In genomic region chr4:164526916-164527315, GRCh38 we compare ENCODE assay signal across 14 cellular contexts.
DNase-seq lines count a peak whose midpoint lies in the region; ATAC-seq and TF ChIP-seq lines count a peak whose summit lies in the region.
"Had no signal": no experiment of that assay in that cellular context is flagged by ENCODE, and none has a peak within 500 bp of the region (broad histone marks: within the 10 kb centered on the region; RNA-seq: fewer than 3 reads in every experiment).

No MANE protein-coding gene starts in this region.

- H3K9me3 ChIP-seq in HUES64 (ENCODE audit: insufficient read depth, low read depth, low read length) = peaks cover 9% of the 10 kb centered on the region; the same call in 1 of the 2 replicates
- H3K9me3 ChIP-seq: BLaER1 treated with 17β-estradiol and CSF1 and Interleukin-3, amounts not matched to agents 10 nM and 100 nM had no signal

- H2AFZ ChIP-seq in GM23338 = no peak overlapping the region

- no peaks in the 10 kb centered on the region for H3K79me2 ChIP-seq in GM23338 (replicated peaks; ENCODE audit: insufficient read depth)

- H3K27ac ChIP-seq in GM23338 (ENCODE audit: low read depth) (peak overlapping the region; percentile 41), HUES64 (ENCODE audit: low read depth, low read length) (peak overlapping the region; percentile 34; the same call in 1 of the 2 replicates)
- H3K27ac ChIP-seq: BLaER1 treated with 17β-estradiol and CSF1 and Interleukin-3, amounts not matched to agents 10 nM and 100 nM had no signal

- CTCF ChIA-PET in WTC11 (lab: Charles Lee) = no interaction called here

- H3K4me1 Mint-ChIP-seq in GM23338 (peaks cover 45% of the 10 kb centered on the region), WTC11 (peaks cover 58% of the 10 kb centered on the region), neural crest cell (peaks cover 35% of the 10 kb centered on the region)
- H3K4me1 Mint-ChIP-seq: CD4-positive, CD25-positive, alpha-beta regulatory T cell had no signal

- no peaks in the 10 kb centered on the region for H3F3A ChIP-seq in GM23338 (replicated peaks; ENCODE audit: low read depth)

- H3K36me3 Mint-ChIP-seq in GM23338 (ENCODE audit: low read depth) (peaks cover 15% of the 10 kb centered on the region), WTC11 (peaks cover 6% of the 10 kb centered on the region), neural crest cell (ENCODE audit: low read depth) (no peaks in the 10 kb centered on the region)
- H3K36me3 Mint-ChIP-seq: CD4-positive, CD25-positive, alpha-beta regulatory T cell had no signal

- peaks cover 12% of the 10 kb centered on the region; the same call in 1 of the 2 replicates for H3K9me2 ChIP-seq in GM23338 (ENCODE audit: insufficient read depth)

- 74% methylated on average over 2 of the region's 3 CpGs for WGBS in HUES64

- ATAC-seq in GM23338 = peak; percentile 71
- no peak; the same call in 1 of the 2 replicates for ATAC-seq in WTC11
- ATAC-seq: GM12878 had no signal

- H3K4me3 ChIP-seq in GM23338 = no peak overlapping the region
- H3K4me3 ChIP-seq in HUES64 (ENCODE audit: low read length) = no peak overlapping the region
- no peak overlapping the region for H3K4me3 ChIP-seq in H7 (ENCODE audit: insufficient read depth, low read depth, low read length)
- H3K4me3 ChIP-seq: BLaER1 treated with 17β-estradiol and CSF1 and Interleukin-3, amounts not matched to agents 10 nM and 100 nM; GM12878 had no signal

- no peak overlapping the region; the same call in 1 of the 2 replicates for H3K4me2 ChIP-seq in GM23338
- H3K4me2 ChIP-seq: BLaER1 treated with 17β-estradiol and CSF1 and Interleukin-3, amounts not matched to agents 10 nM and 100 nM had no signal

- H3K4me3 Mint-ChIP-seq in GM23338 = no peak overlapping the region
- no peak overlapping the region for H3K4me3 Mint-ChIP-seq in WTC11
- no peak overlapping the region for H3K4me3 Mint-ChIP-seq in neural crest cell
- H3K4me3 Mint-ChIP-seq: CD4-positive, CD25-positive, alpha-beta regulatory T cell had no signal

- H3K9me3 Mint-ChIP-seq in GM23338 (peaks cover 12% of the 10 kb centered on the region; the same call in 2 of the 3 replicates), WTC11 (peaks cover 15% of the 10 kb centered on the region), neural crest cell (no peaks in the 10 kb centered on the region)

- no peak overlapping the region; the same call in 1 of the 2 replicates for H3K9ac ChIP-seq in HUES64 (ENCODE audit: low read depth, low read length)
- H3K9ac ChIP-seq: BLaER1 treated with 17β-estradiol and CSF1 and Interleukin-3, amounts not matched to agents 10 nM and 100 nM had no signal

- H3K27me3 ChIP-seq in GM23338 (ENCODE audit: insufficient read depth) = no peaks in the 10 kb centered on the region
- no peaks in the 10 kb centered on the region for H3K27me3 ChIP-seq in HUES64 (ENCODE audit: insufficient read depth, low read length)
- no peaks in the 10 kb centered on the region for H3K27me3 ChIP-seq in H7 (ENCODE audit: control insufficient read depth, insufficient read depth, low read length)
- H3K27me3 ChIP-seq: BLaER1 treated with 17β-estradiol and CSF1 and Interleukin-3, amounts not matched to agents 10 nM and 100 nM had no signal

- TF ChIP-seq CTCF in GM23338 (conservative IDR thresholded peaks at IDR 0.05; ENCODE audit: low read depth in 2 of 2) (no peak), WTC11 (IDR thresholded peaks at IDR 0.05) (no peak), neural crest cell (conservative IDR thresholded peaks at IDR 0.05) (no peak)

- H3K27me3 Mint-ChIP-seq in GM23338 (ENCODE audit: insufficient read depth, low read depth, poor library complexity) (peaks cover 2% of the 10 kb centered on the region), WTC11 (ENCODE audit: low read depth) (no peaks in the 10 kb centered on the region), neural crest cell (ENCODE audit: low read depth) (no peaks in the 10 kb centered on the region)
- H3K27me3 Mint-ChIP-seq: CD4-positive, CD25-positive, alpha-beta regulatory T cell had no signal

- H3K4me1 ChIP-seq in GM23338 (ENCODE audit: insufficient read depth) (peaks cover 52% of the 10 kb centered on the region), HUES64 (ENCODE audit: insufficient read depth, low read length) (peaks cover 54% of the 10 kb centered on the region)
- H3K4me1 ChIP-seq: BLaER1 treated with 17β-estradiol and CSF1 and Interleukin-3, amounts not matched to agents 10 nM and 100 nM had no signal

- POLR2A ChIA-PET in WTC11 (lab: Charles Lee) = no interaction called here

- H4K20me1 ChIP-seq in GM23338 (replicated peaks; ENCODE audit: insufficient read depth) = no peaks in the 10 kb centered on the region
- H4K20me1 ChIP-seq: BLaER1 treated with 17β-estradiol and CSF1 and Interleukin-3, amounts not matched to agents 10 nM and 100 nM had no signal

- DNase-seq in GM23338 (ENCODE audit: low spot score) (peak; percentile 16), WTC11 (ENCODE audit: low spot score) (no peak), neural crest cell (ENCODE audit: low read depth, low spot score) (no peak), NCI-H748 (lab: John Stamatoyannopoulos, UW; ENCODE audit: unreplicated experiment) (no peak), NCI-H1417 treated with DMSO at 0.1 percent for 48 hours (lab: John Stamatoyannopoulos, UW) (no peak), H7 (no peak), NCI-H187 treated with DMSO at 0.1 percent for 48 hours (lab: John Stamatoyannopoulos, UW) (no peak)
- DNase-seq: ACHN; Calu3; CD4-positive, CD25-positive, alpha-beta regulatory T cell; DMS79 had no signal

- no peaks in the 10 kb centered on the region for H3K36me3 ChIP-seq in GM23338 (ENCODE audit: insufficient read depth)
- H3K36me3 ChIP-seq in HUES64 (ENCODE audit: insufficient read depth, low read length) = no peaks in the 10 kb centered on the region
- H3K36me3 ChIP-seq in H7 (replicated peaks; ENCODE audit: control insufficient read depth, insufficient read depth, low read length) = no peaks in the 10 kb centered on the region
- H3K36me3 ChIP-seq: BLaER1 treated with 17β-estradiol and CSF1 and Interleukin-3, amounts not matched to agents 10 nM and 100 nM had no signal

- H3K27ac Mint-ChIP-seq in GM23338 = peak overlapping the region; percentile 36
- H3K27ac Mint-ChIP-seq in WTC11 = peak overlapping the region; percentile 88
- peak overlapping the region; percentile 65 for H3K27ac Mint-ChIP-seq in neural crest cell (ENCODE audit: unreplicated experiment)
- H3K27ac Mint-ChIP-seq: CD4-positive, CD25-positive, alpha-beta regulatory T cell had no signal

TF ChIP-seq in GM23338, 12 proteins besides CTCF, POLR2A, EP300 and RAD21 (continues in another document):
- TF ChIP-seq JUNB (IDR thresholded peaks at IDR 0.05; ENCODE audit: unreplicated experiment) (no peak), CREB1 (CRISPR knock-in tag; IDR thresholded peaks at IDR 0.05; ENCODE audit: low read depth) (no peak), STAT1 (IDR thresholded peaks at IDR 0.05; ENCODE audit: unreplicated experiment) (no peak)

TF ChIP-seq in WTC11, 78 proteins besides CTCF, POLR2A, EP300 and RAD21:
- no peak for TF ChIP-seq TP53 (CRISPR knock-in tag; IDR thresholded peaks at IDR 0.05)
- no peak for TF ChIP-seq AR (CRISPR knock-in tag; IDR thresholded peaks at IDR 0.05)
- TF ChIP-seq SMAD4 (CRISPR knock-in tag; IDR thresholded peaks at IDR 0.05) = no peak
- no peak for TF ChIP-seq CREB1 (CRISPR knock-in tag; IDR thresholded peaks at IDR 0.05)
- no peak for TF ChIP-seq FOXP1 (CRISPR knock-in tag; IDR thresholded peaks at IDR 0.05; ENCODE audit: borderline replicate concordance)
- TF ChIP-seq ATF6 (CRISPR knock-in tag; IDR thresholded peaks at IDR 0.05) = no peak

Comparison
In these comparisons a context has a peak if more than half of its experiments do, and no peak if none do; other contexts are left out.
1. H3K27ac Mint-ChIP-seq: peak in every context shown above with its lines; median percentile 88 in WTC11; 65 in neural crest cell; 36 in GM23338.